ENCODE assay signal across 8 cellular contexts in genomic region chrX:119266364-119266995, GRCh38. TPM values are rescaled to one million over a fixed set of nuclear protein-coding genes. Genes with fewer than 3 reads are reported as not detected.
DNase-seq lines count a peak whose midpoint lies in the region; ATAC-seq, FAIRE-seq and TF ChIP-seq lines count a peak whose summit lies in the region.

No MANE protein-coding gene starts in this region.

- H4K20me1 ChIP-seq in DOHH2 (ENCODE audit: control insufficient read depth, insufficient read depth, low read depth, low read length) = no peaks in the 10 kb centered on the region
- no peaks in the 10 kb centered on the region for H4K20me1 ChIP-seq in astrocyte (ENCODE audit: insufficient read depth, low read length)

- TF ChIP-seq RAD21 in A549 (conservative IDR thresholded peaks at IDR 0.05 in 1 of 2, IDR thresholded peaks at IDR 0.05 in 1 of 2) = peak; percentile 53 to 55; a peak in 4 of 5 replicates

- ATAC-seq in A549 (peak; percentile 62 to 86; a peak in 3 of 6 replicates), GM21367 (IDR thresholded peaks at IDR 0.05; ENCODE audit: unreplicated experiment) (no peak), HG02884 (IDR thresholded peaks at IDR 0.05; ENCODE audit: unreplicated experiment) (no peak)
- no peak for ATAC-seq in activated T-helper 17 cell treated with anti-CD3 and anti-CD28 coated beads, Interleukin-2, amount 50 U/mL, for 72 hours (replicated peaks)

- peaks cover 4% of the 10 kb centered on the region for H3K27me3 Mint-ChIP-seq in astrocyte (ENCODE audit: low read depth, unreplicated experiment)
- H3K27me3 Mint-ChIP-seq in activated T-helper 17 cell treated with anti-CD3 and anti-CD28 coated beads, Interleukin-2, amount 50 U/mL, for 72 hours = peaks cover 6% of the 10 kb centered on the region

- no peak overlapping the region for H3K9ac ChIP-seq in astrocyte (ENCODE audit: low read length)

- H3K9me3 ChIP-seq in A549 (no peaks in the 10 kb centered on the region), DOHH2 (ENCODE audit: control insufficient read depth, insufficient read depth, low read length) (no peaks in the 10 kb centered on the region), astrocyte (ENCODE audit: insufficient read depth, low read depth, low read length) (no peaks in the 10 kb centered on the region)

- FAIRE-seq in A549 (lab: Jason Lieb, UNC) (peak; percentile 81), astrocyte (lab: Jason Lieb, UNC) (peak; percentile 100)

- TF ChIP-seq CTCF in A549 (IDR thresholded peaks at IDR 0.05) (peak; percentile 63), DOHH2 (IDR thresholded peaks at IDR 0.05; ENCODE audit: low read depth, low read length, poor library complexity, severe bottlenecking) (peak; percentile 74), astrocyte (IDR thresholded peaks at IDR 0.05; ENCODE audit: insufficient read depth, low read depth, low read length) (peak; percentile 68), kidney epithelial cell (IDR thresholded peaks at IDR 0.05; ENCODE audit: insufficient read depth, low read length, poor library complexity, severe bottlenecking) (peak; percentile 81)

- H3F3A ChIP-seq in DOHH2 (ENCODE audit: control insufficient read depth, insufficient read depth) = no peaks in the 10 kb centered on the region

- H3K4me1 ChIP-seq in A549 = no peaks in the 10 kb centered on the region
- H3K4me1 ChIP-seq in DOHH2 (ENCODE audit: control insufficient read depth, low read length) = peaks cover 10% of the 10 kb centered on the region
- H3K4me1 ChIP-seq in astrocyte (ENCODE audit: insufficient read depth, low read length) = no peaks in the 10 kb centered on the region

- H3K27ac Mint-ChIP-seq in astrocyte (ENCODE audit: unreplicated experiment) = no peak overlapping the region
- H3K27ac Mint-ChIP-seq in activated T-helper 17 cell treated with anti-CD3 and anti-CD28 coated beads, Interleukin-2, amount 50 U/mL, for 72 hours = no peak overlapping the region

- H3K27me3 ChIP-seq in DOHH2 (ENCODE audit: control insufficient read depth, low read length) = no peaks in the 10 kb centered on the region
- no peaks in the 10 kb centered on the region for H3K27me3 ChIP-seq in astrocyte (ENCODE audit: insufficient read depth, low read length)
- H3K27me3 ChIP-seq in kidney epithelial cell (ENCODE audit: control insufficient read depth, insufficient read depth, low read length) = no peaks in the 10 kb centered on the region

- no peak for TF ChIP-seq POLR2A in A549 (IDR thresholded peaks at IDR 0.05; ENCODE audit: low read length)

- POLR2A ChIA-PET in A549 (lab: Yijun Ruan, JAX) = no interaction called here

- CTCF ChIA-PET in A549 (lab: Yijun Ruan, JAX) = interaction anchor here (0.7 to 1.7 kb wide), 8 partner anchors 9 to 148 kb away, joined by 3 to 6 read pairs (median 4); no protein-coding TSS in a partner anchor

- DNase-seq in A549 (ENCODE audit: low read depth in 1 of 2, low spot score in 1 of 2) (peak; percentile 24 to 31), M059J (ENCODE audit: low read depth) (peak; percentile 32), astrocyte (ENCODE audit: low read depth) (no peak), kidney epithelial cell (ENCODE audit: low read depth) (no peak)

- H2AFZ ChIP-seq in astrocyte (ENCODE audit: low read depth, low read length) = no peak overlapping the region

- no peaks in the 10 kb centered on the region for H3K4me1 Mint-ChIP-seq in astrocyte (ENCODE audit: low read depth, unreplicated experiment)
- H3K4me1 Mint-ChIP-seq in activated T-helper 17 cell treated with anti-CD3 and anti-CD28 coated beads, Interleukin-2, amount 50 U/mL, for 72 hours = no peaks in the 10 kb centered on the region

- TF ChIP-seq EP300 in A549 (IDR thresholded peaks at IDR 0.05) = no peak

- H3K4me3 Mint-ChIP-seq in astrocyte (ENCODE audit: unreplicated experiment) = no peak overlapping the region
- H3K4me3 Mint-ChIP-seq in activated T-helper 17 cell treated with anti-CD3 and anti-CD28 coated beads, Interleukin-2, amount 50 U/mL, for 72 hours = no peak overlapping the region

- no peaks in the 10 kb centered on the region for H3K9me3 Mint-ChIP-seq in astrocyte (ENCODE audit: unreplicated experiment)
- no peaks in the 10 kb centered on the region for H3K9me3 Mint-ChIP-seq in activated T-helper 17 cell treated with anti-CD3 and anti-CD28 coated beads, Interleukin-2, amount 50 U/mL, for 72 hours

- no peaks in the 10 kb centered on the region for H3K9me2 ChIP-seq in DOHH2 (replicated peaks; ENCODE audit: control insufficient read depth, low read length)

- H3K4me2 ChIP-seq in A549 = no peak overlapping the region
- H3K4me2 ChIP-seq in DOHH2 (ENCODE audit: low read length) = no peak overlapping the region
- no peak overlapping the region for H3K4me2 ChIP-seq in astrocyte (ENCODE audit: low read length)

- H3K27ac ChIP-seq in A549 (no peak overlapping the region), DOHH2 (ENCODE audit: low read depth, low read length) (no peak overlapping the region), astrocyte (ENCODE audit: low read depth, low read length) (no peak overlapping the region)

- H3K79me2 ChIP-seq in DOHH2 (ENCODE audit: control insufficient read depth, low read length) (no peaks in the 10 kb centered on the region), astrocyte (ENCODE audit: insufficient read depth, low read length) (no peaks in the 10 kb centered on the region)

- WGBS in A549 (ENCODE audit: missing lambda C conversion rate) = 0% methylated on average over 5 of the region's 5 CpGs

- H3K36me3 Mint-ChIP-seq in astrocyte (ENCODE audit: low read depth, unreplicated experiment) = no peaks in the 10 kb centered on the region
- no peaks in the 10 kb centered on the region for H3K36me3 Mint-ChIP-seq in activated T-helper 17 cell treated with anti-CD3 and anti-CD28 coated beads, Interleukin-2, amount 50 U/mL, for 72 hours (ENCODE audit: low read depth)

- H3K36me3 ChIP-seq in DOHH2 (ENCODE audit: control insufficient read depth, low read length) (no peaks in the 10 kb centered on the region), astrocyte (ENCODE audit: insufficient read depth, low read length) (no peaks in the 10 kb centered on the region), kidney epithelial cell (ENCODE audit: control insufficient read depth, insufficient read depth, low read length) (no peaks in the 10 kb centered on the region)

- H3K4me3 ChIP-seq in A549 = no peak overlapping the region
- no peak overlapping the region for H3K4me3 ChIP-seq in DOHH2 (ENCODE audit: low read length)
- H3K4me3 ChIP-seq in astrocyte (ENCODE audit: insufficient read depth, low read depth, low read length) = no peak overlapping the region
- no peak overlapping the region for H3K4me3 ChIP-seq in kidney epithelial cell (ENCODE audit: low read depth, low read length)

TF ChIP-seq in A549, 52 proteins besides CTCF, POLR2A, EP300 and RAD21:
- peak; percentile 45 for TF ChIP-seq SMC3 (IDR thresholded peaks at IDR 0.05)
- TF ChIP-seq ZFP36 (IDR thresholded peaks at IDR 0.05; ENCODE audit: borderline replicate concordance, partially characterized antibody) = no peak

RNA-seq across cellular contexts. Expression of gene PGRMC1, which starts 30.4 kb away (rescaled TPM):
- polyA plus RNA-seq in A549 (2011; rRNA removed) = 118 and 163 TPM in 2 replicates
- 85.2 and 104 TPM in 2 replicates for polyA plus RNA-seq in A549 (2012; cell fraction: cytosol; rRNA removed)
- 77.7 and 92.7 TPM in 2 replicates for polyA plus RNA-seq in A549 (2012; cell fraction: nucleus; rRNA removed)
- 140 to 159 TPM (median 151 TPM) in 3 replicates for polyA plus RNA-seq in A549 (2017; fragmentation: RNase III; extraction: RNeasy Plus Mini Kit Qiagen cat#74134 plus additional on column Dnase treatment)
- polyA minus RNA-seq in A549 (2011; rRNA and poly(A)+ RNA removed) = 33.4 and 35.6 TPM in 2 replicates
- total RNA-seq in M059J (2014; rRNA removed; shearing (Covaris generic)) = 563 and 702 TPM in 2 replicates
- total RNA-seq in astrocyte = 118 and 120 TPM in 2 replicates
- 101 and 107 TPM in 2 replicates for total RNA-seq in kidney epithelial cell
- 10 to 100 TPM; 22.3 to 47.3 TPM for total RNA-seq in activated T-helper 17 cell treated with anti-CD3 and anti-CD28 coated beads, Interleukin-2, amount 50 U/mL, for 72 hours

Comparison
In these comparisons a context has a peak if more than half of its experiments do, and no peak if none do; other contexts are left out.
1. ATAC-seq: peak in A549 (2 of 2); none in GM21367 (single experiment), activated T-helper 17 cell treated with anti-CD3 and anti-CD28 coated beads, Interleukin-2, amount 50 U/mL, for 72 hours (single experiment) and HG02884 (single experiment).
2. DNase-seq: peak in A549 (2 of 2) and M059J (single experiment); none in astrocyte (single experiment) and kidney epithelial cell (single experiment).
3. Peak in every context shown above with its lines, with median percentiles within 50 percentile points of each other: CTCF ChIP-seq.